Comparison of ENCODE assay signal across 18 cellular contexts in genomic region chr4:96407651-96408342, GRCh38.
DNase-seq lines count a peak whose midpoint lies in the region; TF ChIP-seq lines count a peak whose summit lies in the region.
"Had no signal": no experiment of that assay in that cellular context is flagged by ENCODE, and none has a peak within 500 bp of the region (broad histone marks: within the 10 kb centered on the region; RNA-seq: fewer than 3 reads in every experiment).

No MANE protein-coding gene starts in this region.

- H3K4me3 ChIP-seq in epithelial cell of proximal tubule (ENCODE audit: low read depth, low read length) (no peak overlapping the region), dorsolateral prefrontal cortex (peak overlapping the region in 26 of 59 donors; percentile 5 to 50 (median 28))
- H3K4me3 ChIP-seq: cardiac muscle cell, prostate gland, SJCRH30, upper lobe of right lung had no signal

- H3K4me1 Mint-ChIP-seq in neural crest cell = peaks cover 23% of the 10 kb centered on the region
- H3K4me1 Mint-ChIP-seq: memory B cell had no signal

- intact Hi-C loops in dorsolateral prefrontal cortex (cut with DNase I) = no loop called here
- intact Hi-C loops in posterior cingulate gyrus (cut with DNase I) = no loop called here

- TF ChIP-seq CTCF in epithelial cell of proximal tubule (conservative IDR thresholded peaks at IDR 0.05; ENCODE audit: low read depth, low read length) (no peak), neural crest cell (conservative IDR thresholded peaks at IDR 0.05) (no peak), dorsolateral prefrontal cortex (IDR thresholded peaks at IDR 0.05 in 54 of 56, conservative IDR thresholded peaks at IDR 0.05 in 2 of 56; ENCODE audit: low read depth in 1 of 56, partially characterized antibody in 56 of 56) (no peak)

- H3K27ac ChIP-seq in dorsolateral prefrontal cortex = peak overlapping the region in 15 of 59 donors; percentile 1 to 63 (median 20)
- H3K27ac ChIP-seq: cardiac muscle cell, SJCRH30, upper lobe of right lung had no signal

- no peak overlapping the region for H3K4me3 Mint-ChIP-seq in neural crest cell
- H3K4me3 Mint-ChIP-seq: activated CD8-positive, alpha-beta T cell treated with anti-CD3 and anti-CD28 coated beads, Interleukin-2, amount 10 ng/mL, durations not matched to agents 7 days and 5 days; memory B cell had no signal

- no peaks in the 10 kb centered on the region for H3K9me3 Mint-ChIP-seq in neural crest cell

- H3K27me3 ChIP-seq in dorsolateral prefrontal cortex = no peaks in the 10 kb centered on the region
- H3K27me3 ChIP-seq: cardiac muscle cell, SJCRH30, upper lobe of right lung had no signal

- H3K27ac Mint-ChIP-seq in neural crest cell (ENCODE audit: unreplicated experiment) = peak overlapping the region; percentile 52
- H3K27ac Mint-ChIP-seq: activated CD8-positive, alpha-beta T cell treated with anti-CD3 and anti-CD28 coated beads, Interleukin-2, amount 10 ng/mL, durations not matched to agents 7 days and 5 days; memory B cell had no signal

- H3K27me3 Mint-ChIP-seq in neural crest cell (ENCODE audit: low read depth) = peaks cover 34% of the 10 kb centered on the region
- H3K27me3 Mint-ChIP-seq: memory B cell had no signal

- peaks cover 3% of the 10 kb centered on the region for H3K36me3 Mint-ChIP-seq in neural crest cell (ENCODE audit: low read depth)
- H3K36me3 Mint-ChIP-seq: memory B cell had no signal

- DNase-seq in DMS153 treated with DMSO at 0.1 percent for 48 hours (lab: John Stamatoyannopoulos, UW; ENCODE audit: unreplicated experiment) = peak; percentile 83
- peak; percentile 17 for DNase-seq in NCI-H2227 treated with DMSO at 0.1 percent for 48 hours (lab: John Stamatoyannopoulos, UW)
- peak; percentile 36 for DNase-seq in epithelial cell of proximal tubule (ENCODE audit: low read depth)
- no peak for DNase-seq in neural crest cell (ENCODE audit: low read depth, low spot score)
- no peak for DNase-seq in H4 (ENCODE audit: low spot score)
- DNase-seq in SIG-M5 (lab: John Stamatoyannopoulos, UW) = no peak
- DNase-seq in dorsolateral prefrontal cortex = no peak
- DNase-seq in posterior cingulate gyrus = no peak
- DNase-seq: activated CD8-positive, alpha-beta T cell treated with anti-CD3 and anti-CD28 coated beads, Interleukin-2, amount 10 ng/mL, durations not matched to agents 7 days and 5 days; activated effector memory CD4-positive, alpha-beta T cell treated with Interleukin-2 at 50 U/mL for 16 hours; erythroblast; NCI-H1436 treated with DMSO at 0.1 percent for 48 hours; SJCRH30; stimulated activated CD4-positive, alpha-beta T cell treated with anti-CD3 and anti-CD28 coated beads, Interleukin-1b, Interleukin-23, amount 100 ng/mL, for 48 hours; upper lobe of right lung had no signal

Comparison
In these comparisons a context has a peak if more than half of its experiments do, and no peak if none do; other contexts are left out.
1. DNase-seq: peak in DMS153 treated with DMSO at 0.1 percent for 48 hours (single experiment), NCI-H2227 treated with DMSO at 0.1 percent for 48 hours (single experiment) and epithelial cell of proximal tubule (single experiment); none in neural crest cell (single experiment), H4 (single experiment), SIG-M5 (single experiment), dorsolateral prefrontal cortex (0 of 10) and posterior cingulate gyrus (0 of 10).